Comparison of ENCODE assay signal across 9 cellular contexts in the genomic region with DNA sequence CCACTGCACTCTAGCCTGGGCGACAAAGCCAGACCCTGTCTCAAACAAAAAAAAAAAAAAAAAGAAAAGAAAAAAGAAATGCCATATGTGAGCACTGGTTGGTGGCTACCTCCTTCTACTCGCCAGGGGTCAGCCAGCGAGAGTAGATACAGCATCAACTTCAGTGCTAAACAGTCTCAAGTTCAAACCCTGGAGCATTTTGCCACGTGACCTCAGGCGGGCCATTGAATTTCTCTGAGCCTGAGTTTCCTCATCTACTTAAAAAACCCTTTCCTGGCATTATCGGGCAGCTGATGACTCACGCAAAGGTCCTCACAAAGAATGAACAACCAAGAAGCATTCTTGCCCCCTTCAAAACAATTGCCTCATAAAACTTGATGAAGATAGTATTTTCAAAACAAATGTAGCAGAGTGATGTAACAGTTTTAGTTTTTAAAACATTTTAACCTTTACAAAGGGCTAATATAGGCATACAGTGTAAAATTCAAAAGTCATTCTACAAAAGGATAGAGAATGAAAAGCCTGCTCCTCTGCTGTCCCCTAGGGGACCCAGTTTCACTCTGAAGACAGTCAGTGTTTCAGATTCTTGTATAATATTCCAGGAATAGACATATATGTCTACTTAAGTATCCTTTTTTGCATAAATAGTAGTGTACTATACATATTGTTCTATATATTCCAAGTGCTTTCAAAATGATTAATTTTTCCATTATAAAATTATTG. TPM values are rescaled to one million over a fixed set of nuclear protein-coding genes. Genes with fewer than 3 reads are reported as not detected.
DNase-seq lines count a peak whose midpoint lies in the region; ATAC-seq and TF ChIP-seq lines count a peak whose summit lies in the region.
"Had no signal": no experiment of that assay in that cellular context is flagged by ENCODE, and none has a peak within 500 bp of the region (broad histone marks: within the 10 kb centered on the region; RNA-seq: fewer than 3 reads in every experiment).

No MANE protein-coding gene starts in this region.

- TF ChIP-seq CTCF in BJ (IDR thresholded peaks at IDR 0.05; ENCODE audit: insufficient read depth, low read depth, low read length), result 0 out of 2 replicates have a peak, but pooled peaks have one; percentile 13
- TF ChIP-seq CTCF in LNCAP (IDR thresholded peaks at IDR 0.05), result 0 out of 2 replicates have a peak, but pooled peaks have one; percentile 14
- TF ChIP-seq CTCF in liver (IDR thresholded peaks at IDR 0.05; ENCODE audit: low read depth, low read length, missing input control), result no peak

- H3K27ac ChIP-seq in liver (ENCODE audit: low read depth in 1 of 2, low read length in 2 of 2), result no peak overlapping the region

- TF ChIP-seq RAD21 in liver (IDR thresholded peaks at IDR 0.05), result no peak

- no peaks in the 10 kb centered on the region for H3K27me3 ChIP-seq in BJ (ENCODE audit: control insufficient read depth, insufficient read depth, low read length)
- H3K27me3 ChIP-seq in liver (ENCODE audit: control insufficient read depth in 4 of 4, insufficient read depth in 4 of 4, low read length in 3 of 4), result peaks cover 0 to 4% (median 0%) of the 10 kb centered on the region in 4 donors

- no peak for ATAC-seq in GM19455 (IDR thresholded peaks at IDR 0.05; ENCODE audit: unreplicated experiment)

- no peak overlapping the region for H3K9ac ChIP-seq in liver (ENCODE audit: low read depth in 1 of 2, low read length in 2 of 2)

- H3K4me3 ChIP-seq in BJ (ENCODE audit: low read depth, low read length), result no peak overlapping the region
- H3K4me3 ChIP-seq in liver (ENCODE audit: low read depth in 1 of 3, low read length in 3 of 3), result no peak overlapping the region

- CTCF ChIA-PET in BJ (lab: Yijun Ruan, JAX), result interaction anchor here (0.7 to 7.7 kb wide), 3 partner anchors 34 to 312 kb away, joined by 3 to 264 read pairs (median 3); no protein-coding TSS in a partner anchor

- H3K4me1 ChIP-seq in liver (ENCODE audit: control insufficient read depth in 4 of 4, insufficient read depth in 4 of 4, low read length in 3 of 4), result no peaks in the 10 kb centered on the region

- DNase-seq in BJ (ENCODE audit: low read depth) (peak; percentile 52), amniotic epithelial cell (ENCODE audit: low read depth) (peak; percentile 98), germinal center (ENCODE audit: low spot score) (no peak), SK-N-DZ (ENCODE audit: low spot score) (no peak), ureter (ENCODE audit: low spot score) (no peak)
- DNase-seq: right cardiac atrium had no signal

- POLR2A ChIA-PET in BJ (lab: Charles Lee), result no interaction called here

- H3K36me3 ChIP-seq in BJ (ENCODE audit: control insufficient read depth, insufficient read depth, low read length), result no peaks in the 10 kb centered on the region
- H3K36me3 ChIP-seq in liver (ENCODE audit: control insufficient read depth in 4 of 4, insufficient read depth in 3 of 4, low read depth in 1 of 4, low read length in 3 of 4), result no peaks in the 10 kb centered on the region

- WGBS in liver, result 75% methylated on average over 7 of the region's 7 CpGs

- H3K9me3 ChIP-seq in liver (ENCODE audit: control insufficient read depth in 4 of 4, low read length in 3 of 4), result no peaks in the 10 kb centered on the region

TF ChIP-seq in liver, 16 proteins besides CTCF, POLR2A, EP300 and RAD21:
- TF ChIP-seq TAF1 (conservative IDR thresholded peaks at IDR 0.05) (no peak), HNF4A (conservative IDR thresholded peaks at IDR 0.05) (no peak), JUND (IDR thresholded peaks at IDR 0.05) (peak; percentile 57 to 63), FOXA2 (IDR thresholded peaks at IDR 0.05) (no peak), NR2F2 (IDR thresholded peaks at IDR 0.05) (no peak)

RNA-seq across cellular contexts. Expression of gene DNAH2, which starts 28.4 kb away (rescaled TPM):
- 0.09 and 0.10 TPM in 2 replicates for polyA plus RNA-seq in BJ (2011; rRNA removed)
- polyA minus RNA-seq in BJ (2011; rRNA and poly(A)+ RNA removed), result 0.09 and 0.10 TPM in 2 replicates
- under 1 TPM; under 0.01 to 0.25 TPM for total RNA-seq in liver
- polyA plus RNA-seq in liver, result under 1 TPM; 0.03 to 0.07 TPM
- 0.10 TPM in 1 of 2 replicates, not detected in the other for polyA plus RNA-seq in SK-N-DZ (2014; cell fraction: cytosol; rRNA removed)
- polyA plus RNA-seq in SK-N-DZ (2014; cell fraction: nucleus; rRNA removed), result 0.02 and 0.03 TPM in 2 replicates
- total RNA-seq in ureter, result 1.5 TPM

RNA-seq across cellular contexts. Expression of gene EFNB3, which starts 40.9 kb away (rescaled TPM):
- polyA plus RNA-seq in BJ (2011; rRNA removed), result 4.9 and 5.3 TPM in 2 replicates
- polyA minus RNA-seq in BJ (2011; rRNA and poly(A)+ RNA removed), result 2.7 and 3.4 TPM in 2 replicates
- total RNA-seq in liver, result under 1 TPM; 0.33 to 0.50 TPM
- polyA plus RNA-seq in liver, result under 1 TPM; 0.19 to 0.80 TPM
- 14.1 and 15.5 TPM in 2 replicates for polyA plus RNA-seq in SK-N-DZ (2014; cell fraction: cytosol; rRNA removed)
- 17.5 and 17.6 TPM in 2 replicates for polyA plus RNA-seq in SK-N-DZ (2014; cell fraction: nucleus; rRNA removed)
- total RNA-seq in ureter, result 2.3 TPM

RNA-seq across cellular contexts. Expression of gene WRAP53, which starts 57.6 kb away (rescaled TPM):
- polyA plus RNA-seq in BJ (2011; rRNA removed) (5.8 and 7.9 TPM in 2 replicates), liver (1 to 10 TPM; 2.3 to 3.0 TPM)
- polyA minus RNA-seq in BJ (2011; rRNA and poly(A)+ RNA removed), result 6.3 and 7.2 TPM in 2 replicates
- total RNA-seq in liver (1 to 10 TPM; 1.8 to 3.3 TPM), ureter (6.5 TPM)
- 48.4 and 50.3 TPM in 2 replicates for polyA plus RNA-seq in SK-N-DZ (2014; cell fraction: cytosol; rRNA removed)
- 58.4 and 68.1 TPM in 2 replicates for polyA plus RNA-seq in SK-N-DZ (2014; cell fraction: nucleus; rRNA removed)

RNA-seq across cellular contexts. Expression of gene TP53, which starts 58.6 kb away (rescaled TPM):
- polyA plus RNA-seq in BJ (2011; rRNA removed), result 27.6 and 48.4 TPM in 2 replicates
- polyA minus RNA-seq in BJ (2011; rRNA and poly(A)+ RNA removed), result 36.3 and 55.3 TPM in 2 replicates
- total RNA-seq in liver, result 10 to 100 TPM; 12.3 to 18.4 TPM
- 10 to 100 TPM in 1 of 2 donors, 1 to 10 TPM in 1; 8.3 to 13.0 TPM for polyA plus RNA-seq in liver
- polyA plus RNA-seq in SK-N-DZ (2014; cell fraction: cytosol; rRNA removed), result 82.1 and 97.5 TPM in 2 replicates
- 37.3 and 40.5 TPM in 2 replicates for polyA plus RNA-seq in SK-N-DZ (2014; cell fraction: nucleus; rRNA removed)
- total RNA-seq in ureter, result 131 TPM

Comparison
In these comparisons a context has a peak if more than half of its experiments do, and no peak if none do; other contexts are left out.
1. DNase-seq: peak in BJ (single experiment) and amniotic epithelial cell (single experiment); none in germinal center (single experiment), SK-N-DZ (single experiment) and ureter (single experiment).